32 cellular contexts compared by ENCODE assay signal in genomic region chr5:108036484-108036883, GRCh38.
"Had no signal": no experiment of that assay in that cellular context is flagged by ENCODE, and none has a peak within 500 bp of the region (broad histone marks: within the 10 kb centered on the region; RNA-seq: fewer than 3 reads in every experiment).

No MANE protein-coding gene starts in this region.

- DNase-seq: activated CD4-positive, alpha-beta T cell treated with anti-CD3 and anti-CD28 coated beads, Interleukin-2, amount 10 ng/mL, durations not matched to agents 24 days and 14 days; activated CD4-positive, alpha-beta T cell treated with anti-CD3 and anti-CD28 coated beads, Interleukin-2, amount 50 U/mL, for 4 hours; activated CD8-positive, alpha-beta T cell treated with anti-CD3 and anti-CD28 coated beads for 36 hours; activated effector memory CD4-positive, alpha-beta T cell treated with anti-CD3 and anti-CD28 coated beads, Interleukin-2, amount 50 U/mL, for 16 hours; activated naive CD4-positive, alpha-beta T cell; activated naive CD4-positive, alpha-beta T cell treated with anti-CD3 and anti-CD28 coated beads, Interleukin-2, amount 50 U/mL, for 16 hours; activated naive CD8-positive, alpha-beta T cell treated with anti-CD3 and anti-CD28 coated beads for 36 hours; activated T-cell treated with anti-CD3 and anti-CD28 coated beads, Interleukin-2, amount 50 U/mL, for 1 hour; activated T-cell treated with anti-CD3 and anti-CD28 coated beads, Interleukin-2, amount 50 U/mL, for 72 hours; amniotic stem cell; aorta; brain microvascular endothelial cell; central memory CD4-positive, alpha-beta T cell; Kasumi-1; MG63; NCI-H1048; NCI-H1105 treated with DMSO at 0.1 percent for 48 hours; NCI-H1436; NCI-H1694; NCI-H1930; NCI-H2081 treated with DMSO at 0.1 percent for 48 hours; NCI-H345; NCI-H524 treated with DMSO at 0.1 percent for 48 hours; NK-92 treated with Interleukin-12 subunit alpha and Interleukin-12 subunit beta, amount 100 ng/mL, for 24 hours; PC-3; Peyer's patch; RPMI8226; SHP77 treated with DMSO at 0.1 percent for 48 hours; SK-N-SH had no signal

- H3K4me2 ChIP-seq: SK-N-SH had no signal

- H3K9ac ChIP-seq: SK-N-SH had no signal

- ATAC-seq: activated CD8-positive, alpha-beta T cell treated with anti-CD3 and anti-CD28 coated beads for 36 hours; activated T-cell treated with anti-CD3 and anti-CD28 coated beads, Interleukin-2, amount 50 U/mL, for 72 hours; activated T-helper 17 cell treated with anti-CD3 and anti-CD28 coated beads, Interleukin-2, amount 50 U/mL, for 72 hours; PC-3 had no signal

- FAIRE-seq: TTC549 had no signal

- H3K4me1 ChIP-seq: Peyer's patch, SJSA1 had no signal

- H3K27me3 ChIP-seq: brain microvascular endothelial cell, MG63, Peyer's patch, SJSA1 had no signal

- H3K27ac ChIP-seq: brain microvascular endothelial cell, Peyer's patch, SJSA1 had no signal

- H3K4me3 ChIP-seq: MG63, Peyer's patch, SJSA1 had no signal

- H3K9me3 ChIP-seq: MG63, Peyer's patch, SJSA1, SK-N-SH had no signal

- H3K36me3 ChIP-seq: brain microvascular endothelial cell, MG63, Peyer's patch, SJSA1 had no signal
